In genomic region chr15:65211157-65211982, GRCh38 we compare ENCODE assay signal across 9 cellular contexts. TPM values are rescaled to one million over a fixed set of nuclear protein-coding genes. Genes with fewer than 3 reads are reported as not detected.
DNase-seq lines count a peak whose midpoint lies in the region; ATAC-seq and TF ChIP-seq lines count a peak whose summit lies in the region.
"Had no signal": no experiment of that assay in that cellular context is flagged by ENCODE, and none has a peak within 500 bp of the region (broad histone marks: within the 10 kb centered on the region; RNA-seq: fewer than 3 reads in every experiment).

CILP (minus strand) TSS chr15:65211473; CDS start chr15:65209755, 1,718 bp downstream.

- TF ChIP-seq RAD21 in IMR-90 (IDR thresholded peaks at IDR 0.05; ENCODE audit: low read length) = no peak

- no peaks in the 10 kb centered on the region for H3K36me3 ChIP-seq in IMR-90 (ENCODE audit: control insufficient read depth, insufficient read depth, low read length)
- no peaks in the 10 kb centered on the region for H3K36me3 ChIP-seq in adipocyte (ENCODE audit: control insufficient read depth, insufficient read depth, low read length, severe bottlenecking)
- H3K36me3 ChIP-seq in left ventricle myocardium inferior = no peaks in the 10 kb centered on the region
- H3K36me3 ChIP-seq: spleen had no signal

- H3K9me3 ChIP-seq in IMR-90 (ENCODE audit: control insufficient read depth, insufficient read depth, low read length) (no peaks in the 10 kb centered on the region), adipocyte (ENCODE audit: control insufficient read depth, low read length) (no peaks in the 10 kb centered on the region), left ventricle myocardium inferior (replicated peaks) (no peaks in the 10 kb centered on the region)
- H3K9me3 ChIP-seq: spleen had no signal

- POLR2A ChIA-PET in IMR-90 (lab: Charles Lee; ENCODE audit: unreplicated experiment) = no interaction called here

- H3K4me1 ChIP-seq in IMR-90 (ENCODE audit: control insufficient read depth, insufficient read depth, low read length) = peaks cover 12% of the 10 kb centered on the region; the same call in 1 of the 2 replicates
- peaks cover 50% of the 10 kb centered on the region for H3K4me1 ChIP-seq in adipocyte (ENCODE audit: control insufficient read depth, insufficient read depth, low read length)
- H3K4me1 ChIP-seq in left ventricle myocardium inferior = peaks cover 16% of the 10 kb centered on the region
- H3K4me1 ChIP-seq: spleen had no signal

- no peak within 1 kb of the TSS for H4K8ac ChIP-seq in IMR-90 (ENCODE audit: low read depth in 2 of 2, low read length in 2 of 2)

- peak; percentile 59 for DNase-seq in IMR-90
- DNase-seq in adipocyte (ENCODE audit: low read depth) = peak; percentile 72
- DNase-seq in left ventricle myocardium inferior = peak; percentile 53
- DNase-seq in smooth muscle cell of the brain vasculature (ENCODE audit: low read depth, low spot score) = peak; percentile 67
- DNase-seq in foreskin melanocyte = no peak
- DNase-seq in DMS53 (lab: John Stamatoyannopoulos, UW) = no peak
- DNase-seq in activated CD4-positive, alpha-beta T cell treated with anti-CD3 and anti-CD28 coated beads for 4 hours = no peak

- no peak within 1 kb of the TSS for H3K9ac ChIP-seq in IMR-90 (ENCODE audit: low read depth, low read length)
- peak within 1 kb of the TSS; percentile 56 for H3K9ac ChIP-seq in adipocyte (ENCODE audit: low read length)

- no peak within 1 kb of the TSS for H3K23ac ChIP-seq in IMR-90 (ENCODE audit: low read depth, low read length)

- H3K14ac ChIP-seq in IMR-90 (replicated peaks; ENCODE audit: low read depth, low read length) = no peak within 1 kb of the TSS

- H3K4me3 ChIP-seq in IMR-90 (ENCODE audit: insufficient read depth, low read depth, low read length) = no peak within 1 kb of the TSS
- peak within 1 kb of the TSS; percentile 36 for H3K4me3 ChIP-seq in adipocyte (ENCODE audit: low read length)
- peak within 1 kb of the TSS; percentile 25 for H3K4me3 ChIP-seq in left ventricle myocardium inferior
- H3K4me3 ChIP-seq: spleen had no signal

- no peak within 1 kb of the TSS for H2BK5ac ChIP-seq in IMR-90 (ENCODE audit: low read depth, low read length, poor library complexity, severe bottlenecking)

- H3K18ac ChIP-seq in IMR-90 (ENCODE audit: low read depth, low read length) = no peak within 1 kb of the TSS; the same call in 1 of the 2 replicates

- no peaks in the 10 kb centered on the region for H3K9me1 ChIP-seq in IMR-90 (ENCODE audit: insufficient read depth, low read length)

- 0% methylated on average over 1 of the region's 8 CpGs; no CpG with 5 or more reads in 1 of the 2 experiments for WGBS in IMR-90 (ENCODE audit: extremely low coverage in 2 of 2, insufficient read length in 1 of 2), 2 experiments

- H3K27me3 ChIP-seq in IMR-90 (ENCODE audit: control insufficient read depth, insufficient read depth, low read length) (peaks cover 22% of the 10 kb centered on the region), adipocyte (replicated peaks; ENCODE audit: control insufficient read depth, insufficient read depth, low read length) (no peaks in the 10 kb centered on the region), left ventricle myocardium inferior (ENCODE audit: low read depth) (no peaks in the 10 kb centered on the region)
- H3K27me3 ChIP-seq: spleen had no signal

- TF ChIP-seq POLR2A in IMR-90 (IDR thresholded peaks at IDR 0.05; ENCODE audit: low read depth, low read length) = no peak

- no peak within 1 kb of the TSS for H4K91ac ChIP-seq in IMR-90 (ENCODE audit: insufficient read depth, low read depth, low read length)

- no peak for TF ChIP-seq CTCF in IMR-90 (conservative IDR thresholded peaks at IDR 0.05; ENCODE audit: low read depth, low read length)
- TF ChIP-seq CTCF in left ventricle myocardium inferior (IDR thresholded peaks at IDR 0.05; ENCODE audit: borderline replicate concordance) = no peak

- intact Hi-C loops in IMR-90 (cut with micrococcal nuclease) = no loop called here
- intact Hi-C loops in left ventricle myocardium inferior (cut with micrococcal nuclease) = no loop called here

- H2BK15ac ChIP-seq in IMR-90 (ENCODE audit: low read depth, low read length) = no peak within 1 kb of the TSS

- no peak within 1 kb of the TSS for H2BK20ac ChIP-seq in IMR-90 (ENCODE audit: low read depth, low read length)

- H3K4ac ChIP-seq in IMR-90 (ENCODE audit: low read depth, low read length) = no peak within 1 kb of the TSS

- H3K4me2 ChIP-seq in IMR-90 (ENCODE audit: low read depth, low read length) = peak within 1 kb of the TSS; percentile 45; the same call in 1 of the 2 replicates

- ATAC-seq in IMR-90 (ENCODE audit: low read depth) (peak; percentile 85), GM18907 (IDR thresholded peaks at IDR 0.05; ENCODE audit: unreplicated experiment) (no peak)

- no peaks in the 10 kb centered on the region for H4K20me1 ChIP-seq in IMR-90 (ENCODE audit: insufficient read depth, low read length)

- no peak within 1 kb of the TSS for H2AK9ac ChIP-seq in IMR-90 (replicated peaks; ENCODE audit: low read depth, low read length, poor library complexity)

- H3K27ac ChIP-seq in IMR-90 (ENCODE audit: insufficient read depth, low read length) (0 out of 2 replicates have a peak within 1 kb of the TSS, but pooled peaks have one; percentile 19), left ventricle myocardium inferior (replicated peaks) (peak within 1 kb of the TSS; percentile 72)
- H3K27ac ChIP-seq: spleen had no signal

- in situ Hi-C loops in IMR-90 (cut with MboI; ENCODE audit: low sequenced_read_pairs) = no loop called here

- no TSS peak for BruUV-seq in IMR-90 (replicated peaks; lab: Mats Ljungman, UMichigan)

- H2BK120ac ChIP-seq in IMR-90 (ENCODE audit: low read depth, low read length) = no peak within 1 kb of the TSS

- no peak within 1 kb of the TSS; the same call in 1 of the 2 replicates for H2AK5ac ChIP-seq in IMR-90 (ENCODE audit: low read depth, low read length)

- H3K56ac ChIP-seq in IMR-90 (ENCODE audit: extremely low read depth, insufficient read depth, low read length) = no peak within 1 kb of the TSS

- H3K79me1 ChIP-seq in IMR-90 (ENCODE audit: low read depth in 1 of 2, low read length in 2 of 2) = no peaks in the 10 kb centered on the region

- dilution Hi-C loops in IMR-90 (cut with HindIII; ENCODE audit: low sequenced_read_pairs, unreplicated experiment) = no loop called here

- H4K5ac ChIP-seq in IMR-90 (ENCODE audit: low read depth, low read length) = no peak within 1 kb of the TSS

- H2AFZ ChIP-seq in IMR-90 (replicated peaks; ENCODE audit: low read length, poor library complexity) = peak within 1 kb of the TSS; percentile 73

- CTCF ChIA-PET in IMR-90 (lab: Yijun Ruan, JAX) = no interaction called here

TF ChIP-seq in IMR-90, 13 proteins besides CTCF, POLR2A, EP300 and RAD21:
- TF ChIP-seq NFE2L2 (IDR thresholded peaks at IDR 0.05; ENCODE audit: low read depth, low read length) (no peak), CEBPB (IDR thresholded peaks at IDR 0.05; ENCODE audit: low read depth, low read length) (no peak)

RNA-seq across cellular contexts. Expression of gene CILP, which starts in this region (rescaled TPM):
- total RNA-seq in IMR-90 (2012; rRNA removed) (under 0.01 TPM in 1 of 2 replicates, not detected in the other), left ventricle myocardium inferior (7.3 TPM)
- 0.01 and 0.02 TPM in 2 replicates for polyA plus RNA-seq in IMR-90 (2012; rRNA removed)
- polyA plus RNA-seq in IMR-90 (2012; cell fraction: cytosol; rRNA removed) = 0.04 TPM in 1 of 2 replicates, not detected in the other
- 0.11 and 0.14 TPM in 2 replicates for polyA plus RNA-seq in IMR-90 (2012; cell fraction: nucleus; rRNA removed; ENCODE audit: low replicate concordance)

Comparison
In these comparisons a context has a peak if more than half of its experiments do, and no peak if none do; other contexts are left out.
1. Peak in DNase-seq, ATAC-seq, H3K27ac ChIP-seq and H3K4me2 ChIP-seq in IMR-90; RNA of the gene not detected or under 1 TPM.
2. DNase-seq: peak in adipocyte (single experiment), left ventricle myocardium inferior (single experiment) and smooth muscle cell of the brain vasculature (single experiment); none in foreskin melanocyte (single experiment), DMS53 (single experiment) and activated CD4-positive, alpha-beta T cell treated with anti-CD3 and anti-CD28 coated beads for 4 hours (0 of 2).